In the genomic region with DNA sequence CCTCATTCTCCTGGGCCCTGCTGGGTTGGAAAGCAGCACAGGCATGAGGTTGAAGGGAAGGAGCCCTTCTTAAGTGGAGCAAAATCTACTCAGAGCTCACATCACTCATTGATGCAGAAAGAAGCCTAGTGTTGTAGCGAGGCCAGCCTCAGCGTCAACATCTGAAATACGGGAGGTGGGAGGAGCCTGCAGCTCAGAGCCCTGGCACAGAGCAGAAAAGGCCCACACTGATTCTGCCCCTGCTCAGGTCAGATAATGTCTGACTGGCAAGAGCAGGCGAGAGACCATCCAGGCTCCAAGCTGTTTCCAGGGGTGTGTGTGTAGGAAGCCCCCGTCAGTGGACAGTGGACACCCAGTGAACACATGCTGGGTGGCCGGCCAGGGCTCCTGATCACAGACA, we compare ENCODE assay signal across 29 cellular contexts.
"Had no signal": no experiment of that assay in that cellular context is flagged by ENCODE, and none has a peak within 500 bp of the region (broad histone marks: within the 10 kb centered on the region; RNA-seq: fewer than 3 reads in every experiment).

No MANE protein-coding gene starts in this region.

- H3K4me1 ChIP-seq: stomach, suprapubic skin, testis, thyroid gland, tibial artery, tibial nerve, transverse colon, upper lobe of left lung, upper lobe of right lung, uterus, vagina had no signal

- ATAC-seq: stimulated activated effector memory CD8-positive, alpha-beta T cell treated with anti-CD3 and anti-CD28 coated beads, Interleukin-12 subunit alpha, Interleukin-12 subunit beta, amount 100 ng/mL, for 72 hours; stimulated activated memory B cell treated with anti-CD40 and anti-IgM and Interleukin-4, amounts not matched to agents 10 μg/mL and 1 μg/mL and 100 μg/mL, for 72 hours; stimulated activated naive B cell treated with anti-CD40 and anti-IgM and Interleukin-4, amounts not matched to agents 10 μg/mL and 1 μg/mL and 100 μg/mL, for 72 hours; stimulated activated naive CD8-positive, alpha-beta T cell treated with anti-CD3 and anti-CD28 coated beads, Interleukin-15, Interleukin-2, amounts not matched to agents 100 U/mL and 50 U/mL, for 24 hours; upper lobe of right lung had no signal

- H3K27me3 ChIP-seq: stomach, suprapubic skin, testis, thyroid gland, tibial artery, tibial nerve, transverse colon, upper lobe of left lung, upper lobe of right lung, uterus, vagina had no signal

- H3K4me3 Mint-ChIP-seq: stimulated activated effector memory CD8-positive, alpha-beta T cell treated with anti-CD3 and anti-CD28 coated beads, Interleukin-12 subunit alpha, Interleukin-12 subunit beta, amount 100 ng/mL, for 72 hours; stimulated activated memory B cell treated with anti-CD40 and anti-IgM and Interleukin-4, amounts not matched to agents 10 μg/mL and 1 μg/mL and 100 μg/mL, for 72 hours; stimulated activated naive B cell treated with anti-CD40 and anti-IgM and Interleukin-4, amounts not matched to agents 10 μg/mL and 1 μg/mL and 100 μg/mL, for 72 hours; stimulated activated naive CD8-positive, alpha-beta T cell treated with anti-CD3 and anti-CD28 coated beads, Interleukin-15, Interleukin-2, amounts not matched to agents 100 ng/mL and 50 ng/mL, for 24 hours; type B pancreatic cell had no signal

- H3K27me3 Mint-ChIP-seq: stimulated activated memory B cell treated with anti-CD40 and anti-IgM and Interleukin-4, amounts not matched to agents 10 μg/mL and 1 μg/mL and 100 μg/mL, for 72 hours; stimulated activated naive B cell treated with anti-CD40 and anti-IgM and Interleukin-4, amounts not matched to agents 10 μg/mL and 1 μg/mL and 100 μg/mL, for 72 hours; stimulated activated naive CD8-positive, alpha-beta T cell treated with anti-CD3 and anti-CD28 coated beads, Interleukin-15, Interleukin-2, amounts not matched to agents 100 ng/mL and 50 ng/mL, for 24 hours; type B pancreatic cell had no signal

- DNase-seq: stimulated activated CD4-positive, alpha-beta T cell treated with anti-CD3 and anti-CD28 coated beads, Interleukin-2, amount 100 ng/mL, for 24 hours; stimulated activated CD4-positive, alpha-beta T cell treated with anti-CD3 and anti-CD28 coated beads, Interleukin-2, amount 100 ng/mL, for 48 hours; stimulated activated CD4-positive, alpha-beta T cell treated with anti-CD3 and anti-CD28 coated beads, Interleukin-4, amount 100 ng/mL, for 1 hour; stimulated activated CD4-positive, alpha-beta T cell treated with anti-CD3 and anti-CD28 coated beads, Interleukin-4, amount 100 ng/mL, for 24 hours; stimulated activated CD4-positive, alpha-beta T cell treated with anti-CD3 and anti-CD28 coated beads, Interleukin-4, amount 100 ng/mL, for 4 hours; stimulated activated CD8-positive, alpha-beta memory T cell treated with anti-CD3 and anti-CD28 coated beads, Interleukin-4, amount 100 ng/mL, for 48 hours; stimulated activated naive B cell treated with anti-CD40 and anti-IgM and Interleukin-4, amounts not matched to agents 10 μg/mL and 1 μg/mL and 100 μg/mL, for 72 hours; stimulated activated naive CD4-positive, alpha-beta T cell; stimulated activated naive CD4-positive, alpha-beta T cell treated with Interleukin-2 at 50 U/mL for 16 hours; stimulated activated naive CD8-positive, alpha-beta T cell treated with anti-CD3 and anti-CD28 coated beads, Interleukin-15, Interleukin-2, amounts not matched to agents 100 U/mL and 50 U/mL, for 24 hours; stomach; substantia nigra; testis; thyroid gland; tibial artery; transverse colon; trophoblast cell; upper lobe of left lung; upper lobe of right lung; uterus had no signal

- FAIRE-seq: urothelium cell line had no signal

- H3K27ac Mint-ChIP-seq: stimulated activated effector memory CD8-positive, alpha-beta T cell treated with anti-CD3 and anti-CD28 coated beads, Interleukin-12 subunit alpha, Interleukin-12 subunit beta, amount 100 ng/mL, for 72 hours; stimulated activated memory B cell treated with anti-CD40 and anti-IgM and Interleukin-4, amounts not matched to agents 10 μg/mL and 1 μg/mL and 100 μg/mL, for 72 hours; stimulated activated naive B cell treated with anti-CD40 and anti-IgM and Interleukin-4, amounts not matched to agents 10 μg/mL and 1 μg/mL and 100 μg/mL, for 72 hours; stimulated activated naive CD8-positive, alpha-beta T cell treated with anti-CD3 and anti-CD28 coated beads, Interleukin-15, Interleukin-2, amounts not matched to agents 100 ng/mL and 50 ng/mL, for 24 hours; type B pancreatic cell had no signal

- H3K27ac ChIP-seq: stomach, suprapubic skin, testis, thoracic aorta, thyroid gland, tibial artery, tibial nerve, transverse colon, upper lobe of left lung, upper lobe of right lung, uterus, vagina had no signal

- H3K9me3 Mint-ChIP-seq: stimulated activated effector memory CD8-positive, alpha-beta T cell treated with anti-CD3 and anti-CD28 coated beads, Interleukin-12 subunit alpha, Interleukin-12 subunit beta, amount 100 ng/mL, for 72 hours; stimulated activated naive CD8-positive, alpha-beta T cell treated with anti-CD3 and anti-CD28 coated beads, Interleukin-15, Interleukin-2, amounts not matched to agents 100 ng/mL and 50 ng/mL, for 24 hours; type B pancreatic cell had no signal

- H3K4me1 Mint-ChIP-seq: stimulated activated effector memory CD8-positive, alpha-beta T cell treated with anti-CD3 and anti-CD28 coated beads, Interleukin-12 subunit alpha, Interleukin-12 subunit beta, amount 100 ng/mL, for 72 hours; stimulated activated memory B cell treated with anti-CD40 and anti-IgM and Interleukin-4, amounts not matched to agents 10 μg/mL and 1 μg/mL and 100 μg/mL, for 72 hours; stimulated activated naive B cell treated with anti-CD40 and anti-IgM and Interleukin-4, amounts not matched to agents 10 μg/mL and 1 μg/mL and 100 μg/mL, for 72 hours had no signal

- H3K36me3 ChIP-seq: stomach, suprapubic skin, thoracic aorta, thyroid gland, tibial artery, tibial nerve, transverse colon, upper lobe of left lung, upper lobe of right lung, uterus, vagina had no signal

- H3K9me3 ChIP-seq: suprapubic skin, testis, thoracic aorta, thyroid gland, tibial artery, transverse colon, upper lobe of left lung, upper lobe of right lung, uterus, vagina had no signal

- H3K4me3 ChIP-seq: stomach, suprapubic skin, testis, thoracic aorta, thyroid gland, tibial artery, tibial nerve, transverse colon, upper lobe of left lung, upper lobe of right lung, uterus, vagina had no signal
